9 cellular contexts compared by ENCODE assay signal in genomic region chr5:171495122-171495700, GRCh38.
DNase-seq lines count a peak whose midpoint lies in the region; ATAC-seq and TF ChIP-seq lines count a peak whose summit lies in the region.
"Had no signal": no experiment of that assay in that cellular context is flagged by ENCODE, and none has a peak within 500 bp of the region (broad histone marks: within the 10 kb centered on the region; RNA-seq: fewer than 3 reads in every experiment).

No MANE protein-coding gene starts in this region.

- DNase-seq in M059J (ENCODE audit: low read depth) (peak; percentile 71), endodermal cell (no peak), upper lobe of right lung (no peak), NCI-H748 treated with DMSO at 0.1 percent for 48 hours (lab: John Stamatoyannopoulos, UW) (no peak), HCEC 1CT (no peak), GM20000 (ENCODE audit: low spot score) (no peak)
- DNase-seq: Karpas-422 had no signal

- no peaks in the 10 kb centered on the region for H3K36me3 ChIP-seq in endodermal cell (ENCODE audit: control insufficient read depth, insufficient read depth, low read length)
- no peaks in the 10 kb centered on the region for H3K36me3 ChIP-seq in muscle layer of duodenum (ENCODE audit: control insufficient read depth in 1 of 2, insufficient read depth in 2 of 2, low read length in 2 of 2)
- H3K36me3 ChIP-seq in upper lobe of right lung = no peaks in the 10 kb centered on the region

- peak overlapping the region; percentile 78 for H3K27ac ChIP-seq in endodermal cell (ENCODE audit: low read depth, low read length)
- peak overlapping the region; percentile 62 for H3K27ac ChIP-seq in muscle layer of duodenum (ENCODE audit: low read length)
- H3K27ac ChIP-seq in upper lobe of right lung = peak overlapping the region; percentile 67

- no peak for TF ChIP-seq CTCF in endodermal cell (conservative IDR thresholded peaks at IDR 0.05)
- TF ChIP-seq CTCF in upper lobe of right lung (IDR thresholded peaks at IDR 0.05) = no peak
- TF ChIP-seq CTCF in GM20000 (IDR thresholded peaks at IDR 0.05; ENCODE audit: extremely low read depth, missing control alignments) = no peak

- no peak overlapping the region for H3K4me3 ChIP-seq in endodermal cell (ENCODE audit: low read length)
- H3K4me3 ChIP-seq in muscle layer of duodenum (ENCODE audit: low read depth in 1 of 2, low read length in 2 of 2) = no peak overlapping the region
- H3K4me3 ChIP-seq in upper lobe of right lung = no peak overlapping the region

- peak overlapping the region; percentile 88 for H3K27ac Mint-ChIP-seq in endodermal cell

- H3K27me3 ChIP-seq in endodermal cell (ENCODE audit: control insufficient read depth, insufficient read depth, low read length, poor library complexity, severe bottlenecking) = no peaks in the 10 kb centered on the region
- H3K27me3 ChIP-seq in muscle layer of duodenum (ENCODE audit: low read depth, low read length) = no peaks in the 10 kb centered on the region
- H3K27me3 ChIP-seq in upper lobe of right lung = no peaks in the 10 kb centered on the region

- no peak overlapping the region for H3K9ac ChIP-seq in endodermal cell (ENCODE audit: extremely low read depth, low read length, poor library complexity, severe bottlenecking)

- H3K36me3 Mint-ChIP-seq in endodermal cell (ENCODE audit: low read depth) = no peaks in the 10 kb centered on the region

- no peaks in the 10 kb centered on the region for H3K27me3 Mint-ChIP-seq in endodermal cell (ENCODE audit: insufficient read depth)

- intact Hi-C loops in upper lobe of right lung (cut with DNase I) = no loop called here

- H3K4me1 Mint-ChIP-seq in endodermal cell = peaks cover 15% of the 10 kb centered on the region

- H3K9me3 ChIP-seq in endodermal cell (ENCODE audit: control insufficient read depth, low read length) (no peaks in the 10 kb centered on the region), muscle layer of duodenum (ENCODE audit: control insufficient read depth in 1 of 2, low read length in 2 of 2) (no peaks in the 10 kb centered on the region), upper lobe of right lung (no peaks in the 10 kb centered on the region)

- H3K4me3 Mint-ChIP-seq in endodermal cell = no peak overlapping the region

- ATAC-seq in upper lobe of right lung (peak; percentile 63), HG02852 (IDR thresholded peaks at IDR 0.05; ENCODE audit: unreplicated experiment) (no peak)

- no peaks in the 10 kb centered on the region for H3K9me3 Mint-ChIP-seq in endodermal cell

- WGBS in endodermal cell (ENCODE audit: insufficient coverage in 1 of 2, insufficient read length in 1 of 2), 2 experiments = 68 to 74% methylated on average over 4 to 5 of the region's 5 CpGs

- H3K4me1 ChIP-seq in endodermal cell (ENCODE audit: control insufficient read depth, insufficient read depth, low read length) (peaks cover 6% of the 10 kb centered on the region), muscle layer of duodenum (ENCODE audit: control insufficient read depth in 1 of 2, insufficient read depth in 2 of 2, low read length in 2 of 2) (peaks cover 0 to 11% of the 10 kb centered on the region in 2 donors), upper lobe of right lung (peaks cover 10% of the 10 kb centered on the region)
